1 cellular context compared by ENCODE assay signal in genomic region chr17:61486135-61487120, GRCh38.
TF ChIP-seq lines count a peak whose summit lies in the region.

No MANE protein-coding gene starts in this region.

TF ChIP-seq in GM23338, 12 proteins besides CTCF, POLR2A, EP300 and RAD21 (continued from another document):
- no peak for TF ChIP-seq ZNF462 (CRISPR knock-in tag; IDR thresholded peaks at IDR 0.05)
